Comparison of ENCODE assay signal across 8 cellular contexts in genomic region chr19:15280915-15281683, GRCh38. TPM values are rescaled to one million over a fixed set of nuclear protein-coding genes. Genes with fewer than 3 reads are reported as not detected.
A peak's percentile ranks its signal among the peaks of the same experiment; 100 is the strongest.
DNase-seq lines count a peak whose midpoint lies in the region; ATAC-seq and TF ChIP-seq lines count a peak whose summit lies in the region.

No MANE protein-coding gene starts in this region.

- CTCF ChIA-PET in WTC11 (lab: Charles Lee), result interaction anchor here (0.9 to 1.0 kb wide), 2 partner anchors 19 to 30 kb away, joined by 3 to 5 read pairs; no protein-coding TSS in a partner anchor

- peaks cover 81% of the 10 kb centered on the region for H3K4me1 Mint-ChIP-seq in WTC11
- H3K4me1 Mint-ChIP-seq in glutamatergic neuron (ENCODE audit: low read depth, unreplicated experiment), result peaks cover 68% of the 10 kb centered on the region
- H3K4me1 Mint-ChIP-seq in osteocyte (ENCODE audit: unreplicated experiment), result peaks cover 91% of the 10 kb centered on the region

- no peaks in the 10 kb centered on the region for H3K9me3 Mint-ChIP-seq in WTC11
- H3K9me3 Mint-ChIP-seq in glutamatergic neuron (ENCODE audit: unreplicated experiment), result peaks cover 14% of the 10 kb centered on the region
- H3K9me3 Mint-ChIP-seq in osteocyte (ENCODE audit: unreplicated experiment), result no peaks in the 10 kb centered on the region

- H3K27ac Mint-ChIP-seq in WTC11 (peak overlapping the region; percentile 93), glutamatergic neuron (ENCODE audit: unreplicated experiment) (peak overlapping the region; percentile 97), osteocyte (ENCODE audit: unreplicated experiment) (peak overlapping the region; percentile 94)

- no peaks in the 10 kb centered on the region for H3K27me3 Mint-ChIP-seq in WTC11 (ENCODE audit: low read depth)
- H3K27me3 Mint-ChIP-seq in glutamatergic neuron (ENCODE audit: unreplicated experiment), result peaks cover 5% of the 10 kb centered on the region
- H3K27me3 Mint-ChIP-seq in osteocyte (ENCODE audit: unreplicated experiment), result no peaks in the 10 kb centered on the region

- POLR2A ChIA-PET in WTC11 (lab: Charles Lee), result interaction anchor here (0.5 to 0.7 kb wide), 3 partner anchors 20 to 102 kb away, joined by 3 to 5 read pairs (median 3); no protein-coding TSS in a partner anchor

- peak; percentile 51 for ATAC-seq in WTC11
- no peak for ATAC-seq in HG03460 (IDR thresholded peaks at IDR 0.05; ENCODE audit: unreplicated experiment)

- DNase-seq in DMS53 (lab: John Stamatoyannopoulos, UW) (peak; percentile 77), NCI-H1436 treated with DMSO at 0.1 percent for 48 hours (lab: John Stamatoyannopoulos, UW) (peak; percentile 36), WTC11 (ENCODE audit: low spot score) (no peak), glutamatergic neuron (peak; percentile 79), osteocyte (ENCODE audit: extremely low spot score, unreplicated experiment) (no peak), NOMO-1 treated with dmso at 0.1 percent for 144 hours (lab: John Stamatoyannopoulos, UW; ENCODE audit: unreplicated experiment) (no peak), NOMO-1 treated with DMSO at 0.1 percent for 48 hours (lab: John Stamatoyannopoulos, UW; ENCODE audit: unreplicated experiment) (no peak)

- H3K4me3 Mint-ChIP-seq in WTC11 (no peak overlapping the region), glutamatergic neuron (ENCODE audit: unreplicated experiment) (peak overlapping the region; percentile 70), osteocyte (ENCODE audit: unreplicated experiment) (no peak overlapping the region)

- H3K36me3 Mint-ChIP-seq in WTC11 (no peaks in the 10 kb centered on the region), glutamatergic neuron (ENCODE audit: unreplicated experiment) (no peaks in the 10 kb centered on the region), osteocyte (ENCODE audit: unreplicated experiment) (no peaks in the 10 kb centered on the region)

- TF ChIP-seq CTCF in WTC11 (IDR thresholded peaks at IDR 0.05) (no peak), glutamatergic neuron (IDR thresholded peaks at IDR 0.05; ENCODE audit: partially characterized antibody, unreplicated experiment) (no peak), osteocyte (IDR thresholded peaks at IDR 0.05) (no peak)

TF ChIP-seq in WTC11, 78 proteins besides CTCF, POLR2A, EP300 and RAD21:
- TF ChIP-seq GABPB1 (CRISPR knock-in tag; IDR thresholded peaks at IDR 0.05) (peak; percentile 98), IRF1 (CRISPR knock-in tag; IDR thresholded peaks at IDR 0.05) (no peak)

RNA-seq across cellular contexts. Expression of gene EPHX3, which starts 48.9 kb away (rescaled TPM):
- 27.1 to 31.3 TPM (median 29.9 TPM) in 3 replicates for total RNA-seq in WTC11 (2021)
- 0.61 TPM for total RNA-seq in glutamatergic neuron (ENCODE audit: unreplicated experiment)
- total RNA-seq in osteocyte, result not detected in 2 replicates

RNA-seq across cellular contexts. Expression of gene BRD4, which starts 51.2 kb away (rescaled TPM):
- total RNA-seq in WTC11 (2021), result 127 to 130 TPM (median 128 TPM) in 3 replicates
- 162 TPM for total RNA-seq in glutamatergic neuron (ENCODE audit: unreplicated experiment)
- total RNA-seq in osteocyte, result 142 and 143 TPM in 2 replicates

Comparison
In these comparisons a context has a peak if more than half of its experiments do, and no peak if none do; other contexts are left out.
1. DNase-seq: peak in DMS53 (single experiment), NCI-H1436 treated with DMSO at 0.1 percent for 48 hours (single experiment) and glutamatergic neuron (single experiment); none in WTC11 (single experiment), osteocyte (single experiment), NOMO-1 treated with dmso at 0.1 percent for 144 hours (single experiment) and NOMO-1 treated with DMSO at 0.1 percent for 48 hours (single experiment).
2. RNA of gene EPHX3, which starts 48.9 kb away (total RNA-seq): 27.1 to 31.3 TPM in WTC11; 0.61 TPM in glutamatergic neuron (single experiment) and not detected in osteocyte; every median in the first group is over 10 times any median in the second.
3. Peak in every context shown above with its lines, with median percentiles within 50 percentile points of each other: H3K27ac Mint-ChIP-seq.